ENCODE assay signal across 15 cellular contexts in the genomic region with DNA sequence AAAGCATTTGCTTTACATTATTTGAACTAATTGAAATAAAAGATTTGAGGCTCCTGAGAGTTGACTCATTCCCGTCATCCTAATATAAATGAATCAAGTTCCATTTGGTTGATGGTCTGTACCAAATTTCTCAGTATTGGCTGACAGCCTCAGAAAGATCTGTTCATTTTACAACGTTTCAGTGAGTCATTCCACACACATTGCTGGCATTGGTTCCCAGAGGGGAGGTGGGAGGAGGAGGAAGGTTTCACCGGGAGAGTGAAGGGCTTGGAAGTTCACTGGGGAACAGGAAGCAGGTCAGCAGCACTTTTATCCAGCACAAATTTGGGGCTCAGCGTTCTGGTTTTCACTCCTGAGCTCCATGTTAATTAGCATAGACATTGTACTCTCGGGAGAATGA.
DNase-seq lines count a peak whose midpoint lies in the region; ATAC-seq and TF ChIP-seq lines count a peak whose summit lies in the region.
"Had no signal": no experiment of that assay in that cellular context is flagged by ENCODE, and none has a peak within 500 bp of the region (broad histone marks: within the 10 kb centered on the region; RNA-seq: fewer than 3 reads in every experiment).

No MANE protein-coding gene starts in this region.

- H3K36me3 ChIP-seq in RWPE2 (ENCODE audit: low read depth): no peaks in the 10 kb centered on the region
- H3K36me3 ChIP-seq: right atrium auricular region, WERI-Rb-1 had no signal

- no peaks in the 10 kb centered on the region for H3K36me3 Mint-ChIP-seq in activated naive CD8-positive, alpha-beta T cell treated with anti-CD3 and anti-CD28 coated beads, Interleukin-2, amount 50 U/mL, for 24 hours (ENCODE audit: low read depth)

- ATAC-seq in RWPE2 (ENCODE audit: low read depth): peak; percentile 84
- ATAC-seq in activated naive CD8-positive, alpha-beta T cell treated with anti-CD3 and anti-CD28 coated beads, Interleukin-2, amount 50 U/mL, for 24 hours: no peak

- H3K27me3 ChIP-seq in RWPE2 (ENCODE audit: insufficient read depth, poor library complexity, severe bottlenecking): no peaks in the 10 kb centered on the region
- H3K27me3 ChIP-seq: right atrium auricular region had no signal

- H3K4me3 Mint-ChIP-seq in activated naive CD8-positive, alpha-beta T cell treated with anti-CD3 and anti-CD28 coated beads, Interleukin-2, amount 50 U/mL, for 24 hours: no peak overlapping the region
- H3K4me3 Mint-ChIP-seq: CD4-positive, alpha-beta T cell had no signal

- H3K4me1 Mint-ChIP-seq in activated naive CD8-positive, alpha-beta T cell treated with anti-CD3 and anti-CD28 coated beads, Interleukin-2, amount 50 U/mL, for 24 hours: no peaks in the 10 kb centered on the region

- TF ChIP-seq CTCF in RWPE2 (IDR thresholded peaks at IDR 0.05; ENCODE audit: poor library complexity, severe bottlenecking) (no peak), fibroblast of mammary gland (conservative IDR thresholded peaks at IDR 0.05; ENCODE audit: control insufficient read depth, insufficient read depth, low read depth, low read length) (no peak)

- H3K9me3 Mint-ChIP-seq in activated naive CD8-positive, alpha-beta T cell treated with anti-CD3 and anti-CD28 coated beads, Interleukin-2, amount 50 U/mL, for 24 hours: peaks cover 4% of the 10 kb centered on the region
- H3K9me3 Mint-ChIP-seq: CD4-positive, alpha-beta T cell had no signal

- H3K27ac ChIP-seq in RWPE2 (ENCODE audit: poor library complexity, severe bottlenecking): peak overlapping the region; percentile 45
- H3K27ac ChIP-seq: right atrium auricular region, WERI-Rb-1 had no signal

- H3K27ac Mint-ChIP-seq in activated naive CD8-positive, alpha-beta T cell treated with anti-CD3 and anti-CD28 coated beads, Interleukin-2, amount 50 U/mL, for 24 hours: no peak overlapping the region
- H3K27ac Mint-ChIP-seq: CD4-positive, alpha-beta T cell had no signal

- DNase-seq in Caki2 (ENCODE audit: low read depth) (peak; percentile 18), RWPE2 (ENCODE audit: low spot score) (no peak), fibroblast of mammary gland (ENCODE audit: low read depth) (peak; percentile 94), occipital lobe (lab: John Stamatoyannopoulos, UW) (peak; percentile 21), NCI-H1417 treated with DMSO at 0.1 percent for 48 hours (lab: John Stamatoyannopoulos, UW) (no peak)
- no peak for DNase-seq in activated naive CD8-positive, alpha-beta T cell treated with anti-CD3 and anti-CD28 coated beads, Interleukin-2, amount 50 U/mL, for 24 hours
- no peak for DNase-seq in activated CD4-positive, alpha-beta T cell treated with anti-CD3 and anti-CD28 coated beads, Interleukin-2, amount 50 U/mL, for 1 hour
- no peak for DNase-seq in activated naive CD4-positive, alpha-beta T cell treated with Interleukin-2 at 50 U/mL for 16 hours
- DNase-seq: anterior cingulate cortex; CD4-positive, alpha-beta T cell; H7; NCI-H774; SHP77; WERI-Rb-1 had no signal

- H3K4me3 ChIP-seq in RWPE2 (ENCODE audit: severe bottlenecking) (no peak overlapping the region), fibroblast of mammary gland (ENCODE audit: control insufficient read depth, low read depth, low read length) (no peak overlapping the region)
- H3K4me3 ChIP-seq: right atrium auricular region had no signal

- no peaks in the 10 kb centered on the region for H3K27me3 Mint-ChIP-seq in activated naive CD8-positive, alpha-beta T cell treated with anti-CD3 and anti-CD28 coated beads, Interleukin-2, amount 50 U/mL, for 24 hours
- H3K27me3 Mint-ChIP-seq: CD4-positive, alpha-beta T cell had no signal

- no peaks in the 10 kb centered on the region for H3K9me3 ChIP-seq in RWPE2 (ENCODE audit: severe bottlenecking)
- H3K9me3 ChIP-seq: right atrium auricular region had no signal

- H3K4me1 ChIP-seq in RWPE2 (ENCODE audit: insufficient read depth, poor library complexity, severe bottlenecking): peaks cover 2% of the 10 kb centered on the region
- H3K4me1 ChIP-seq: right atrium auricular region had no signal

- in situ Hi-C loops in Caki2 (cut with HindIII; ENCODE audit: low pct_unique_long_range_greater_than_20kb, low sequenced_read_pairs): no loop called here

Comparison
In these comparisons a context has a peak if more than half of its experiments do, and no peak if none do; other contexts are left out.
1. DNase-seq: peak in Caki2 (single experiment), fibroblast of mammary gland (single experiment) and occipital lobe (single experiment); none in RWPE2 (single experiment), NCI-H1417 treated with DMSO at 0.1 percent for 48 hours (single experiment), activated naive CD8-positive, alpha-beta T cell treated with anti-CD3 and anti-CD28 coated beads, Interleukin-2, amount 50 U/mL, for 24 hours (single experiment), activated CD4-positive, alpha-beta T cell treated with anti-CD3 and anti-CD28 coated beads, Interleukin-2, amount 50 U/mL, for 1 hour (single experiment) and activated naive CD4-positive, alpha-beta T cell treated with Interleukin-2 at 50 U/mL for 16 hours (single experiment).